14 cellular contexts compared by ENCODE assay signal in the genomic region with DNA sequence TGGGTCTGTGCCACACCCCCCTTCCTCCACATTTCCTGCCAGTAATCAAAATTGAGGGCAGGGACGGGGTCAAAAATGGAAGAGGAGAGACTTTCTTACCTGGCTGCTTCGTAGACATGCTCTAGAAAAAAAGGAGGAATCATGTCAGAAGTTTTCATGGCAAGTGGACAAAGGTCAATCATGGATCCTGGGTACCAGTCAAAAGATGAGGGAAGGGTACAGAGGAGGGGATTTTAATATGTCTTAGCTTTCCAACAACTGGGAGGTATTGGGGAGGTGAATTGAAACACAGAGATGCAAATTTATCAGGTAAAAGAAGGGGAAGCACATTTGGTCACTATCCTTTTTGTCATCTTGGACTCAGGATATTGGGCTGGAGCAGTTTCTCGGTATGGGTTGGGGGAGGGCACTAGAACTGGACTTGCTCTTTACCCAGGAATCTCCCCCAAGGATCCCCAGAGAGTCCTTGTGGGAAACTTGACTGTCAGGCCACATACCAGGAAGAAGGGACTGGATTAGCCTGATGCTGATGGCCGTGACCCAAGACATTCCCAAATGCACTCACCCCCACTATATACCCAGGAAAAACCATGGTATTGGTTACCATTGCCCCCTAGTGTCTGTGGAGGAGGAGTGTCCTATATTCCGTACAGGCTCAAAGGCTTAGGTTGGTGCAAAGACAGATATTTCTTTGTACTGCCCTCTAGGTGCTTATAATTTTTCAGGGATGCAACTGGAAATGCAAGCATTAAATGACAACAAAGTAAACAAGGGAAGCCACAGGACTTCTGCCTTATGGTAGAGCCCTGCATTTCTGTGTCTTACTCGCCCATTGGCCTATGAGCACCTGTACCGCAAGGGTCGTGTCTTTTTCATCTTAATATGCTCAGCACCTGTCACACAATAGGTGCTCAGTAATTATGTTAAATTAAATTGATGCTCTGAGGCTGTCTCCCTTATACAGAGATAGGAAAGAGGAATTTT. TPM values are rescaled to one million over a fixed set of nuclear protein-coding genes. Genes with fewer than 3 reads are reported as not detected.
DNase-seq lines count a peak whose midpoint lies in the region; ATAC-seq and TF ChIP-seq lines count a peak whose summit lies in the region.
"Had no signal": no experiment of that assay in that cellular context is flagged by ENCODE, and none has a peak within 500 bp of the region (broad histone marks: within the 10 kb centered on the region; RNA-seq: fewer than 3 reads in every experiment).

No MANE protein-coding gene starts in this region.

- no peak overlapping the region for H2AFZ ChIP-seq in MM.1S (ENCODE audit: low read length)

- intact Hi-C loops in activated T-helper 1 cell treated with anti-CD3 and anti-CD28 coated beads, Interleukin-12 subunit alpha, Interleukin-12 subunit beta, Interleukin-2, Interleukin-4 antibody, amounts not matched to agents 30 ng/mL and 10 ng/mL and 1 ng/mL, durations not matched to agents 14 hours and 24 hours and 36 hours (cut with micrococcal nuclease), result loop anchor here (5.0 kb wide), 1 partner anchor 441 kb away; no protein-coding TSS in a partner anchor
- intact Hi-C loops in left colon (cut with DNase I, micrococcal nuclease), result no loop called here

- no peak overlapping the region for H3K27ac Mint-ChIP-seq in activated naive CD8-positive, alpha-beta T cell treated with anti-CD3 and anti-CD28 coated beads, Interleukin-2, amount 10 ng/mL, durations not matched to agents 7 days and 5 days
- H3K27ac Mint-ChIP-seq in activated naive CD8-positive, alpha-beta T cell treated with anti-CD3 and anti-CD28 coated beads for 36 hours, result no peak overlapping the region
- peak overlapping the region; percentile 12 for H3K27ac Mint-ChIP-seq in activated T-helper 1 cell treated with anti-CD3 and anti-CD28 coated beads, Interleukin-12 subunit alpha, Interleukin-12 subunit beta, Interleukin-2, Interleukin-4 antibody, amounts not matched to agents 30 ng/mL and 10 ng/mL and 1 ng/mL, durations not matched to agents 14 hours and 24 hours and 36 hours

- H3K27me3 ChIP-seq in MM.1S (replicated peaks; ENCODE audit: insufficient read depth, low read length), result no peaks in the 10 kb centered on the region

- no peak overlapping the region for H3K9ac ChIP-seq in MM.1S (ENCODE audit: low read length)

- no peaks in the 10 kb centered on the region for H3K9me3 Mint-ChIP-seq in activated naive CD8-positive, alpha-beta T cell treated with anti-CD3 and anti-CD28 coated beads, Interleukin-2, amount 10 ng/mL, durations not matched to agents 7 days and 5 days
- H3K9me3 Mint-ChIP-seq in activated naive CD8-positive, alpha-beta T cell treated with anti-CD3 and anti-CD28 coated beads for 36 hours, result no peaks in the 10 kb centered on the region
- H3K9me3 Mint-ChIP-seq in activated T-helper 1 cell treated with anti-CD3 and anti-CD28 coated beads, Interleukin-12 subunit alpha, Interleukin-12 subunit beta, Interleukin-2, Interleukin-4 antibody, amounts not matched to agents 30 ng/mL and 10 ng/mL and 1 ng/mL, durations not matched to agents 14 hours and 24 hours and 36 hours, result no peaks in the 10 kb centered on the region

- no peaks in the 10 kb centered on the region for H3K27me3 Mint-ChIP-seq in activated naive CD8-positive, alpha-beta T cell treated with anti-CD3 and anti-CD28 coated beads, Interleukin-2, amount 10 ng/mL, durations not matched to agents 7 days and 5 days
- no peaks in the 10 kb centered on the region for H3K27me3 Mint-ChIP-seq in activated naive CD8-positive, alpha-beta T cell treated with anti-CD3 and anti-CD28 coated beads for 36 hours
- no peaks in the 10 kb centered on the region for H3K27me3 Mint-ChIP-seq in activated T-helper 1 cell treated with anti-CD3 and anti-CD28 coated beads, Interleukin-12 subunit alpha, Interleukin-12 subunit beta, Interleukin-2, Interleukin-4 antibody, amounts not matched to agents 30 ng/mL and 10 ng/mL and 1 ng/mL, durations not matched to agents 14 hours and 24 hours and 36 hours (ENCODE audit: insufficient read depth)

- no peak for DNase-seq in activated naive CD8-positive, alpha-beta T cell treated with anti-CD3 and anti-CD28 coated beads, Interleukin-2, amount 10 ng/mL, durations not matched to agents 7 days and 5 days
- no peak for DNase-seq in activated naive CD8-positive, alpha-beta T cell treated with anti-CD3 and anti-CD28 coated beads for 36 hours
- DNase-seq in MM.1S (no peak), KG1 (lab: John Stamatoyannopoulos, UW) (no peak), NCI-H146 treated with DMSO at 0.1 percent for 48 hours (lab: John Stamatoyannopoulos, UW; ENCODE audit: unreplicated experiment) (no peak), left colon (no peak), islet precursor cell (no peak)
- no peak for DNase-seq in activated T-helper 1 cell treated with anti-CD3 and anti-CD28 coated beads, Interleukin-12 subunit alpha, Interleukin-12 subunit beta, Interleukin-2, Interleukin-4 antibody, amounts not matched to agents 30 ng/mL and 10 ng/mL and 1 ng/mL, durations not matched to agents 14 hours and 24 hours and 36 hours (ENCODE audit: low spot score)
- DNase-seq: activated CD4-positive, alpha-beta T cell treated with anti-CD3 and anti-CD28 coated beads, Interleukin-2, amount 50 U/mL, for 4 hours; activated naive CD4-positive, alpha-beta T cell; kidney glomerular epithelial cell; NCI-H2171 treated with DMSO at 0.1 percent for 48 hours; SHP77 treated with DMSO at 0.1 percent for 48 hours; stimulated activated naive CD4-positive, alpha-beta T cell had no signal

- H3K4me1 ChIP-seq in MM.1S (ENCODE audit: low read length), result peaks cover 17% of the 10 kb centered on the region

- peak; percentile 24; the same call in 1 of the 2 replicates for TF ChIP-seq CTCF in MM.1S (IDR thresholded peaks at IDR 0.05; ENCODE audit: low read length)

- H3F3A ChIP-seq in MM.1S (ENCODE audit: insufficient read depth, low read length), result no peaks in the 10 kb centered on the region

- POLR2A ChIA-PET in activated naive CD8-positive, alpha-beta T cell treated with anti-CD3 and anti-CD28 coated beads, Interleukin-2, amount 10 ng/mL, durations not matched to agents 7 days and 5 days (lab: Charles Lee), result no interaction called here

- H3K36me3 ChIP-seq in MM.1S (replicated peaks; ENCODE audit: insufficient read depth, low read length), result no peaks in the 10 kb centered on the region

- H4K20me1 ChIP-seq in MM.1S (ENCODE audit: insufficient read depth, low read length), result no peaks in the 10 kb centered on the region

- H3K4me2 ChIP-seq in MM.1S (ENCODE audit: low read depth, low read length), result no peak overlapping the region

- H3K79me2 ChIP-seq in MM.1S (ENCODE audit: low read length), result no peaks in the 10 kb centered on the region

- no peak overlapping the region for H3K27ac ChIP-seq in MM.1S (ENCODE audit: low read length)

- peaks cover 41% of the 10 kb centered on the region for H3K36me3 Mint-ChIP-seq in activated naive CD8-positive, alpha-beta T cell treated with anti-CD3 and anti-CD28 coated beads, Interleukin-2, amount 10 ng/mL, durations not matched to agents 7 days and 5 days
- H3K36me3 Mint-ChIP-seq in activated naive CD8-positive, alpha-beta T cell treated with anti-CD3 and anti-CD28 coated beads for 36 hours, result no peaks in the 10 kb centered on the region
- peaks cover 22% of the 10 kb centered on the region for H3K36me3 Mint-ChIP-seq in activated T-helper 1 cell treated with anti-CD3 and anti-CD28 coated beads, Interleukin-12 subunit alpha, Interleukin-12 subunit beta, Interleukin-2, Interleukin-4 antibody, amounts not matched to agents 30 ng/mL and 10 ng/mL and 1 ng/mL, durations not matched to agents 14 hours and 24 hours and 36 hours (ENCODE audit: low read depth)

- peak; percentile 45 for ATAC-seq in activated naive CD8-positive, alpha-beta T cell treated with anti-CD3 and anti-CD28 coated beads, Interleukin-2, amount 10 ng/mL, durations not matched to agents 7 days and 5 days (ENCODE audit: low read depth)
- no peak for ATAC-seq in left colon

- no peak overlapping the region for H3K4me3 ChIP-seq in MM.1S (ENCODE audit: low read length)

- H3K9me2 ChIP-seq in MM.1S (replicated peaks; ENCODE audit: insufficient read depth, low read length), result no peaks in the 10 kb centered on the region

- peaks cover 36% of the 10 kb centered on the region for H3K4me1 Mint-ChIP-seq in activated naive CD8-positive, alpha-beta T cell treated with anti-CD3 and anti-CD28 coated beads, Interleukin-2, amount 10 ng/mL, durations not matched to agents 7 days and 5 days
- peaks cover 21% of the 10 kb centered on the region for H3K4me1 Mint-ChIP-seq in activated naive CD8-positive, alpha-beta T cell treated with anti-CD3 and anti-CD28 coated beads for 36 hours
- H3K4me1 Mint-ChIP-seq in activated T-helper 1 cell treated with anti-CD3 and anti-CD28 coated beads, Interleukin-12 subunit alpha, Interleukin-12 subunit beta, Interleukin-2, Interleukin-4 antibody, amounts not matched to agents 30 ng/mL and 10 ng/mL and 1 ng/mL, durations not matched to agents 14 hours and 24 hours and 36 hours (ENCODE audit: low read depth), result peaks cover 46% of the 10 kb centered on the region

- H3K4me3 Mint-ChIP-seq in activated naive CD8-positive, alpha-beta T cell treated with anti-CD3 and anti-CD28 coated beads, Interleukin-2, amount 10 ng/mL, durations not matched to agents 7 days and 5 days, result no peak overlapping the region
- no peak overlapping the region for H3K4me3 Mint-ChIP-seq in activated naive CD8-positive, alpha-beta T cell treated with anti-CD3 and anti-CD28 coated beads for 36 hours
- H3K4me3 Mint-ChIP-seq in activated T-helper 1 cell treated with anti-CD3 and anti-CD28 coated beads, Interleukin-12 subunit alpha, Interleukin-12 subunit beta, Interleukin-2, Interleukin-4 antibody, amounts not matched to agents 30 ng/mL and 10 ng/mL and 1 ng/mL, durations not matched to agents 14 hours and 24 hours and 36 hours, result no peak overlapping the region

- no peaks in the 10 kb centered on the region for H3K9me3 ChIP-seq in MM.1S (replicated peaks; ENCODE audit: insufficient read depth, low read length)

RNA-seq across cellular contexts. Expression of gene VSIG4, which starts 16.8 kb away (rescaled TPM):
- under 1 TPM; 0.30 to 0.48 TPM for total RNA-seq in activated naive CD8-positive, alpha-beta T cell treated with anti-CD3 and anti-CD28 coated beads, Interleukin-2, amount 10 ng/mL, durations not matched to agents 7 days and 5 days
- total RNA-seq in activated naive CD8-positive, alpha-beta T cell treated with anti-CD3 and anti-CD28 coated beads for 36 hours, result not detected
- not detected in 2 replicates for total RNA-seq in activated T-helper 1 cell treated with anti-CD3 and anti-CD28 coated beads, Interleukin-12 subunit alpha, Interleukin-12 subunit beta, Interleukin-2, Interleukin-4 antibody, amounts not matched to agents 30 ng/mL and 10 ng/mL and 1 ng/mL, durations not matched to agents 14 hours and 24 hours and 36 hours
- 10 to 100 TPM; 15.4 to 30.4 TPM for total RNA-seq in left colon

Comparison
In these comparisons a context has a peak if more than half of its experiments do, and no peak if none do; other contexts are left out.
1. RNA of gene VSIG4, which starts 16.8 kb away (total RNA-seq): 15.4 to 30.4 TPM in left colon; 0.30 to 0.48 TPM in activated naive CD8-positive, alpha-beta T cell treated with anti-CD3 and anti-CD28 coated beads, Interleukin-2, amount 10 ng/mL, durations not matched to agents 7 days and 5 days, not detected in activated naive CD8-positive, alpha-beta T cell treated with anti-CD3 and anti-CD28 coated beads for 36 hours and not detected in activated T-helper 1 cell treated with anti-CD3 and anti-CD28 coated beads, Interleukin-12 subunit alpha, Interleukin-12 subunit beta, Interleukin-2, Interleukin-4 antibody, amounts not matched to agents 30 ng/mL and 10 ng/mL and 1 ng/mL, durations not matched to agents 14 hours and 24 hours and 36 hours; every median in the first group is over 10 times any median in the second.